ENCODE assay signal across 8 cellular contexts in genomic region chr1:26035203-26035958, GRCh38. TPM values are rescaled to one million over a fixed set of nuclear protein-coding genes. Genes with fewer than 3 reads are reported as not detected.
DNase-seq lines count a peak whose midpoint lies in the region; ATAC-seq, FAIRE-seq and TF ChIP-seq lines count a peak whose summit lies in the region.

No MANE protein-coding gene starts in this region.

- H4K20me1 ChIP-seq in H1 (replicated peaks in 1 of 2; ENCODE audit: control insufficient read depth in 1 of 2, insufficient read depth in 2 of 2, low read length in 2 of 2) = peaks cover 0 to 1% of the 10 kb centered on the region in 2 experiments

- H2BK120ac ChIP-seq in H1 (replicated peaks; ENCODE audit: low read depth, low read length) (no peak overlapping the region), mesendoderm (ENCODE audit: low read depth, low read length) (no peak overlapping the region)

- 0 out of 7 replicates have a peak overlapping the region, but pooled peaks of 1 of the 4 experiments have one; percentile 4 for H3K9ac ChIP-seq in H1 (replicated peaks in 1 of 4; ENCODE audit: extremely low read depth in 1 of 4, low read depth in 3 of 4, low read length in 3 of 4)
- peak overlapping the region; percentile 90 for H3K9ac ChIP-seq in mesendoderm (ENCODE audit: low read length)

- ATAC-seq in CD4-positive, alpha-beta T cell (ENCODE audit: poor library complexity) = peak; percentile 96
- peak; percentile 40 for ATAC-seq in GM19468 (IDR thresholded peaks at IDR 0.05; ENCODE audit: extremely low read depth, unreplicated experiment)
- ATAC-seq in activated CD8-positive, alpha-beta memory T cell treated with anti-CD3 and anti-CD28 coated beads, Interleukin-2, amount 10 ng/mL, durations not matched to agents 7 days and 5 days = peak; percentile 98

- TF ChIP-seq EP300 in H1 (IDR thresholded peaks at IDR 0.05; ENCODE audit: borderline replicate concordance in 1 of 2, low read depth in 2 of 2, low read length in 2 of 2) = no peak

- WGBS in H1 (ENCODE audit: extremely low coverage in 1 of 2, insufficient coverage in 1 of 2, insufficient read length in 1 of 2, insufficient replicate concordance in 2 of 2, low coverage in 1 of 2, low lambda C conversion rate in 2 of 2, missing lambda C conversion rate in 1 of 2), 2 experiments = 2% methylated on average over 45 of the region's 60 CpGs; no CpG with 5 or more reads in 1 of the 2 experiments
- WGBS in mesendoderm (ENCODE audit: extremely low coverage, insufficient coverage, low lambda C conversion rate) = no CpG with 5 or more reads among the region's 60 CpGs

- peak overlapping the region; percentile 94 for H3K4me3 Mint-ChIP-seq in CD4-positive, alpha-beta T cell
- H3K4me3 Mint-ChIP-seq in activated CD8-positive, alpha-beta memory T cell treated with anti-CD3 and anti-CD28 coated beads, Interleukin-2, amount 10 ng/mL, durations not matched to agents 7 days and 5 days = peak overlapping the region; percentile 89

- H2AFZ ChIP-seq in H1 (ENCODE audit: low read length) = peak overlapping the region; percentile 59; the same call in 1 of the 2 replicates

- no peak overlapping the region for H3K23ac ChIP-seq in H1 (ENCODE audit: insufficient read length)
- H3K23ac ChIP-seq in mesendoderm (ENCODE audit: low read length) = peak overlapping the region; percentile 57

- H3K14ac ChIP-seq in H1 (ENCODE audit: insufficient read length) = no peak overlapping the region

- peak; percentile 83 to 92 (median 88) for DNase-seq in CD4-positive, alpha-beta T cell
- peak; percentile 91 for DNase-seq in HT-29 (ENCODE audit: low spot score)
- DNase-seq in NOMO-1 (lab: John Stamatoyannopoulos, UW; ENCODE audit: unreplicated experiment in 2 of 2) = peak; percentile 81 to 91
- peak; percentile 96 for DNase-seq in activated CD8-positive, alpha-beta memory T cell treated with anti-CD3 and anti-CD28 coated beads, Interleukin-2, amount 10 ng/mL, durations not matched to agents 7 days and 5 days
- peak; percentile 82 to 95 for DNase-seq in H1 (ENCODE audit: low read depth in 1 of 2, low spot score in 2 of 2)
- peak; percentile 96 for DNase-seq in mesendoderm
- peak; percentile 85 for DNase-seq in stimulated activated CD8-positive, alpha-beta memory T cell treated with anti-CD3 and anti-CD28 coated beads, Interleukin-12 subunit alpha, Interleukin-12 subunit beta, amount 100 ng/mL, for 24 hours (ENCODE audit: extremely low read depth)

- peaks cover 17% of the 10 kb centered on the region for H3K4me1 Mint-ChIP-seq in CD4-positive, alpha-beta T cell (ENCODE audit: low read depth)
- H3K4me1 Mint-ChIP-seq in activated CD8-positive, alpha-beta memory T cell treated with anti-CD3 and anti-CD28 coated beads, Interleukin-2, amount 10 ng/mL, durations not matched to agents 7 days and 5 days = peaks cover 8% of the 10 kb centered on the region

- H4K8ac ChIP-seq in H1 (ENCODE audit: extremely low read depth, insufficient read depth, low read length) (peak overlapping the region; percentile 76), mesendoderm (ENCODE audit: low read depth, low read length) (no peak overlapping the region)

- H2AK5ac ChIP-seq in H1 (ENCODE audit: low read depth, low read length) (no peak overlapping the region), mesendoderm (ENCODE audit: low read length) (no peak overlapping the region)

- H3K27ac Mint-ChIP-seq in CD4-positive, alpha-beta T cell = peak overlapping the region; percentile 88
- peak overlapping the region; percentile 59 for H3K27ac Mint-ChIP-seq in activated CD8-positive, alpha-beta memory T cell treated with anti-CD3 and anti-CD28 coated beads, Interleukin-2, amount 10 ng/mL, durations not matched to agents 7 days and 5 days

- H3K56ac ChIP-seq in H1 (replicated peaks; ENCODE audit: insufficient read length, low read depth, low read length) (peak overlapping the region; percentile 59), mesendoderm (ENCODE audit: low read length) (peak overlapping the region; percentile 93)

- peak overlapping the region; percentile 98 for H3K4ac ChIP-seq in H1 (replicated peaks; ENCODE audit: insufficient read length, low read depth, low read length)
- H3K4ac ChIP-seq in mesendoderm (ENCODE audit: low read depth, low read length) = no peak overlapping the region

- H3K79me1 ChIP-seq in H1 (ENCODE audit: low read depth, low read length) (no peaks in the 10 kb centered on the region), mesendoderm (ENCODE audit: low read length) (no peaks in the 10 kb centered on the region)

- H3K27me3 Mint-ChIP-seq in CD4-positive, alpha-beta T cell = no peaks in the 10 kb centered on the region
- H3K27me3 Mint-ChIP-seq in activated CD8-positive, alpha-beta memory T cell treated with anti-CD3 and anti-CD28 coated beads, Interleukin-2, amount 10 ng/mL, durations not matched to agents 7 days and 5 days = peaks cover 15% of the 10 kb centered on the region

- peak overlapping the region; percentile 60 for H3K18ac ChIP-seq in H1 (ENCODE audit: extremely low read depth, low read length)
- peak overlapping the region; percentile 22 for H3K18ac ChIP-seq in mesendoderm (ENCODE audit: low read length)

- 0 out of 2 replicates have a peak overlapping the region, but pooled peaks have one; percentile 27 for H2BK12ac ChIP-seq in H1 (ENCODE audit: low read depth, low read length)

- no peaks in the 10 kb centered on the region for H3K27me3 ChIP-seq in CD4-positive, alpha-beta T cell (ENCODE audit: control insufficient read depth, insufficient read depth, low read length)
- peaks cover 6 to 26% (median 20%) of the 10 kb centered on the region in 4 experiments; a peak in 6 of 7 replicates for H3K27me3 ChIP-seq in H1 (replicated peaks in 1 of 4; ENCODE audit: control insufficient read depth in 3 of 4, extremely low read depth in 1 of 4, insufficient read depth in 3 of 4, low read length in 3 of 4)
- no peaks in the 10 kb centered on the region for H3K27me3 ChIP-seq in mesendoderm (ENCODE audit: insufficient read depth, low read length, poor library complexity)

- intact Hi-C loops in CD4-positive, alpha-beta T cell (cut with DNase I, micrococcal nuclease) = loop anchor here in 1 of 2 experiments (1.0 to 10.0 kb wide), 3 partner anchors 37 to 379 kb away; partner anchors contain the start of genes LIN28A, PAFAH2 and PDIK1L

- H4K91ac ChIP-seq in H1 (replicated peaks; ENCODE audit: insufficient read length, low read length) = no peak overlapping the region

- H3K9me3 ChIP-seq in CD4-positive, alpha-beta T cell (ENCODE audit: control insufficient read depth, low read length) = no peaks in the 10 kb centered on the region
- H3K9me3 ChIP-seq in H1 (ENCODE audit: insufficient read depth in 2 of 2, low read depth in 1 of 2, low read length in 1 of 2) = no peaks in the 10 kb centered on the region

- no peaks in the 10 kb centered on the region for H3K79me2 ChIP-seq in H1 (ENCODE audit: control insufficient read depth in 1 of 2, insufficient read depth in 2 of 2, low read length in 2 of 2)
- H3K79me2 ChIP-seq in mesendoderm (ENCODE audit: control insufficient read depth, insufficient read depth, low read length) = no peaks in the 10 kb centered on the region

- POLR2A ChIA-PET in CD4-positive, alpha-beta T cell (lab: Charles Lee) = interaction anchor here (1.0 to 1.6 kb wide), 5 partner anchors 10 to 199 kb away, joined by 3 to 4 read pairs (median 3); partner anchors contain the start of genes CEP85 and PAQR7
- POLR2A ChIA-PET in H1 (lab: Charles Lee; ENCODE audit: partially characterized antibody) = interaction anchor here (0.6 to 2.0 kb wide), 11 partner anchors 9 to 236 kb away, joined by 3 to 10 read pairs (median 3); partner anchors contain the start of genes CEP85, PAQR7 and SLC30A2

- peak overlapping the region; percentile 75 for H3K27ac ChIP-seq in CD4-positive, alpha-beta T cell (ENCODE audit: low read depth, low read length)
- H3K27ac ChIP-seq in H1 (ENCODE audit: low read depth, low read length) = no peak overlapping the region
- H3K27ac ChIP-seq in mesendoderm (ENCODE audit: low read depth, low read length) = peak overlapping the region; percentile 15

- H2BK20ac ChIP-seq in H1 (ENCODE audit: low read length) = no peak overlapping the region

- peaks cover 0 to 8% (median 6%) of the 10 kb centered on the region in 4 experiments; a peak in 5 of 7 replicates for H3K4me1 ChIP-seq in H1 (replicated peaks in 1 of 4; ENCODE audit: control insufficient read depth in 3 of 4, insufficient read depth in 4 of 4, low read length in 3 of 4)
- no peaks in the 10 kb centered on the region for H3K4me1 ChIP-seq in mesendoderm (ENCODE audit: control insufficient read depth, low read depth, low read length)

- H3K4me3 ChIP-seq in H1 (ENCODE audit: extremely low read depth in 1 of 4, insufficient read depth in 2 of 4, low read depth in 3 of 4, low read length in 4 of 4) (peak overlapping the region; percentile 39 to 85 (median 76)), mesendoderm (ENCODE audit: low read length) (peak overlapping the region; percentile 60)

- CTCF ChIA-PET in CD4-positive, alpha-beta T cell (lab: Charles Lee) = interaction anchor here (0.7 to 2.0 kb wide), 8 partner anchors 38 to 198 kb away, joined by 3 to 10 read pairs (median 4); partner anchors contain the start of genes CEP85, PAFAH2 and ZNF593
- CTCF ChIA-PET in activated CD8-positive, alpha-beta memory T cell treated with anti-CD3 and anti-CD28 coated beads, Interleukin-2, amount 10 ng/mL, durations not matched to agents 7 days and 5 days (lab: Charles Lee) = interaction anchor here (0.6 to 4.3 kb wide), 33 partner anchors 9 to 382 kb away, joined by 3 to 34 read pairs (median 4); partner anchors contain the start of genes C1orf232, CEP85, PAFAH2 and PAQR7
- CTCF ChIA-PET in H1 (lab: Charles Lee; ENCODE audit: partially characterized antibody) = interaction anchor here (0.6 to 6.5 kb wide), 38 partner anchors 9 to 462 kb away, joined by 3 to 56 read pairs (median 4); partner anchors contain the start of genes EXTL1, SLC30A2 and TRIM63

- no peak for FAIRE-seq in H1 (lab: Jason Lieb, UNC)

- no peak for TF ChIP-seq CTCF in CD4-positive, alpha-beta T cell (IDR thresholded peaks at IDR 0.05)
- TF ChIP-seq CTCF in H1 (IDR thresholded peaks at IDR 0.05; ENCODE audit: control extremely low read depth in 1 of 3, insufficient read depth in 1 of 3, low read depth in 1 of 3, low read length in 3 of 3) = 0 out of 4 replicates have a peak, but pooled peaks of 1 of the 3 experiments have one; percentile 4

- TF ChIP-seq POLR2A in H1 (IDR thresholded peaks at IDR 0.05; ENCODE audit: control extremely low read depth in 1 of 2, low read depth in 2 of 2, low read length in 2 of 2) = peak in 1 of 2 experiments; percentile 46; a peak in 1 of 3 replicates

- no peak overlapping the region for H2BK15ac ChIP-seq in H1 (ENCODE audit: low read length)
- H2BK15ac ChIP-seq in mesendoderm (replicated peaks; ENCODE audit: low read depth) = no peak overlapping the region

- no peak overlapping the region for H2BK5ac ChIP-seq in H1 (ENCODE audit: low read depth, low read length)
- H2BK5ac ChIP-seq in mesendoderm (ENCODE audit: low read length) = peak overlapping the region; percentile 47

- no peaks in the 10 kb centered on the region for H3K36me3 Mint-ChIP-seq in CD4-positive, alpha-beta T cell (ENCODE audit: low read depth)
- no peaks in the 10 kb centered on the region for H3K36me3 Mint-ChIP-seq in activated CD8-positive, alpha-beta memory T cell treated with anti-CD3 and anti-CD28 coated beads, Interleukin-2, amount 10 ng/mL, durations not matched to agents 7 days and 5 days

- H3K23me2 ChIP-seq in H1 (ENCODE audit: low read depth, low read length) = peaks cover 9% of the 10 kb centered on the region; the same call in 1 of the 2 replicates

- no peaks in the 10 kb centered on the region for H3K9me3 Mint-ChIP-seq in CD4-positive, alpha-beta T cell
- H3K9me3 Mint-ChIP-seq in activated CD8-positive, alpha-beta memory T cell treated with anti-CD3 and anti-CD28 coated beads, Interleukin-2, amount 10 ng/mL, durations not matched to agents 7 days and 5 days (ENCODE audit: low read depth) = no peaks in the 10 kb centered on the region

- H4K5ac ChIP-seq in H1 (ENCODE audit: insufficient read length, low read depth, low read length) (no peak overlapping the region), mesendoderm (ENCODE audit: low read length) (no peak overlapping the region)

- no peak for TF ChIP-seq RAD21 in H1 (IDR thresholded peaks at IDR 0.05 in 1 of 2, conservative IDR thresholded peaks at IDR 0.05 in 1 of 2; ENCODE audit: low read depth in 2 of 2, low read length in 2 of 2)

- H3K4me2 ChIP-seq in H1 (ENCODE audit: insufficient read depth in 1 of 2, low read depth in 2 of 2, low read length in 2 of 2) (peak overlapping the region; percentile 27 to 96), mesendoderm (ENCODE audit: low read length) (peak overlapping the region; percentile 100)

- H3K36me3 ChIP-seq in H1 (ENCODE audit: control insufficient read depth in 2 of 4, insufficient read depth in 4 of 4, low read length in 3 of 4) (no peaks in the 10 kb centered on the region), mesendoderm (ENCODE audit: control insufficient read depth, insufficient read depth, low read length) (no peaks in the 10 kb centered on the region)

RNA-seq across cellular contexts. Expression of gene SLC30A2, which starts 10.5 kb away (rescaled TPM):
- total RNA-seq in CD4-positive, alpha-beta T cell = not detected
- 0.51 and 0.99 TPM in 2 replicates for total RNA-seq in HT-29 (2014; rRNA removed; shearing (Covaris generic))
- not detected for total RNA-seq in activated CD8-positive, alpha-beta memory T cell treated with anti-CD3 and anti-CD28 coated beads, Interleukin-2, amount 10 ng/mL, durations not matched to agents 7 days and 5 days
- 0.19 TPM in 1 of 2 replicates, not detected in the other for total RNA-seq in H1 (2021; fragmentation: NEBNext Ultra II Directional; extraction: Animal tissue kit (Norgen Biotek cat#: 25700))
- 0.76 and 0.78 TPM in 2 replicates for polyA plus RNA-seq in H1 (2011; rRNA removed)
- 0.58 TPM for polyA plus RNA-seq in H1 (2011; cell fraction: cytosol; rRNA removed)
- polyA plus RNA-seq in H1 (2011; cell fraction: nucleus; rRNA removed) = 0.57 TPM
- 0.07 to 0.81 TPM (median 0.43 TPM) in 4 replicates for polyA plus RNA-seq in H1 (2012, experiment 1 of 2)
- not detected for polyA plus RNA-seq in H1 (2012, experiment 2 of 2)
- 0.06 TPM for polyA plus RNA-seq in H1 (2013, experiment 1 of 2)
- polyA plus RNA-seq in H1 (2013, experiment 2 of 2) = 0.09 TPM
- 0.88 TPM in 2 replicates for polyA minus RNA-seq in H1 (2011; rRNA and poly(A)+ RNA removed)
- polyA minus RNA-seq in H1 (2011; cell fraction: cytosol; rRNA and poly(A)+ RNA removed) = not detected
- 0.20 TPM for polyA minus RNA-seq in H1 (2011; cell fraction: nucleus; rRNA and poly(A)+ RNA removed)
- polyA plus RNA-seq in mesendoderm (2013, experiment 1 of 2) = 0.35 TPM
- 0.41 TPM for polyA plus RNA-seq in mesendoderm (2013, experiment 2 of 2)

RNA-seq across cellular contexts. Expression of gene EXTL1, which starts 13.8 kb away (rescaled TPM):
- not detected for total RNA-seq in CD4-positive, alpha-beta T cell
- not detected in 2 replicates for total RNA-seq in HT-29 (2014; rRNA removed; shearing (Covaris generic))
- not detected for total RNA-seq in activated CD8-positive, alpha-beta memory T cell treated with anti-CD3 and anti-CD28 coated beads, Interleukin-2, amount 10 ng/mL, durations not matched to agents 7 days and 5 days
- 1.2 and 1.3 TPM in 2 replicates for total RNA-seq in H1 (2021; fragmentation: NEBNext Ultra II Directional; extraction: Animal tissue kit (Norgen Biotek cat#: 25700))
- polyA plus RNA-seq in H1 (2011; rRNA removed) = 0.89 and 2.0 TPM in 2 replicates
- polyA plus RNA-seq in H1 (2011; cell fraction: cytosol; rRNA removed) = 1.2 TPM
- 3.4 TPM for polyA plus RNA-seq in H1 (2011; cell fraction: nucleus; rRNA removed)
- polyA plus RNA-seq in H1 (2012, experiment 1 of 2) = 0.34 to 0.88 TPM (median 0.71 TPM) in 4 replicates
- 0.60 TPM for polyA plus RNA-seq in H1 (2012, experiment 2 of 2)
- polyA plus RNA-seq in H1 (2013, experiment 1 of 2) = 0.41 TPM
- 0.33 TPM for polyA plus RNA-seq in H1 (2013, experiment 2 of 2)
- polyA minus RNA-seq in H1 (2011; rRNA and poly(A)+ RNA removed) = 2.3 and 2.8 TPM in 2 replicates
- not detected for polyA minus RNA-seq in H1 (2011; cell fraction: cytosol; rRNA and poly(A)+ RNA removed)
- 6.6 TPM for polyA minus RNA-seq in H1 (2011; cell fraction: nucleus; rRNA and poly(A)+ RNA removed)
- polyA plus RNA-seq in mesendoderm (2013, experiment 1 of 2) = 0.21 TPM
- polyA plus RNA-seq in mesendoderm (2013, experiment 2 of 2) = 0.17 TPM

RNA-seq across cellular contexts. Expression of gene TRIM63, which starts 32.0 kb away (rescaled TPM):
- total RNA-seq in CD4-positive, alpha-beta T cell = not detected
- 0.05 and 0.10 TPM in 2 replicates for total RNA-seq in HT-29 (2014; rRNA removed; shearing (Covaris generic))
- total RNA-seq in activated CD8-positive, alpha-beta memory T cell treated with anti-CD3 and anti-CD28 coated beads, Interleukin-2, amount 10 ng/mL, durations not matched to agents 7 days and 5 days = not detected
- not detected in 2 replicates for total RNA-seq in H1 (2021; fragmentation: NEBNext Ultra II Directional; extraction: Animal tissue kit (Norgen Biotek cat#: 25700))
- polyA plus RNA-seq in H1 (2011; rRNA removed) = not detected in 2 replicates
- not detected for polyA plus RNA-seq in H1 (2011; cell fraction: cytosol; rRNA removed)
- not detected for polyA plus RNA-seq in H1 (2011; cell fraction: nucleus; rRNA removed)
- not detected in 4 replicates for polyA plus RNA-seq in H1 (2012, experiment 1 of 2)
- polyA plus RNA-seq in H1 (2012, experiment 2 of 2) = not detected
- polyA plus RNA-seq in H1 (2013, experiment 1 of 2) = not detected
- polyA plus RNA-seq in H1 (2013, experiment 2 of 2) = 0.04 TPM
- not detected in 2 replicates for polyA minus RNA-seq in H1 (2011; rRNA and poly(A)+ RNA removed)
- not detected for polyA minus RNA-seq in H1 (2011; cell fraction: cytosol; rRNA and poly(A)+ RNA removed)
- not detected for polyA minus RNA-seq in H1 (2011; cell fraction: nucleus; rRNA and poly(A)+ RNA removed)
- not detected for polyA plus RNA-seq in mesendoderm (2013, experiment 1 of 2)
- polyA plus RNA-seq in mesendoderm (2013, experiment 2 of 2) = 0.03 TPM

RNA-seq across cellular contexts. Expression of gene PAFAH2, which starts 37.5 kb away (rescaled TPM):
- 1 to 10 TPM; 7.9 to 8.1 TPM for total RNA-seq in CD4-positive, alpha-beta T cell
- total RNA-seq in HT-29 (2014; rRNA removed; shearing (Covaris generic)) = 7.6 and 13.0 TPM in 2 replicates
- 1 to 10 TPM; 9.0 to 9.2 TPM for total RNA-seq in activated CD8-positive, alpha-beta memory T cell treated with anti-CD3 and anti-CD28 coated beads, Interleukin-2, amount 10 ng/mL, durations not matched to agents 7 days and 5 days
- total RNA-seq in H1 (2021; fragmentation: NEBNext Ultra II Directional; extraction: Animal tissue kit (Norgen Biotek cat#: 25700)) = 7.6 and 9.3 TPM in 2 replicates
- polyA plus RNA-seq in H1 (2011; rRNA removed) = 7.7 and 15.6 TPM in 2 replicates
- 11.2 TPM for polyA plus RNA-seq in H1 (2011; cell fraction: cytosol; rRNA removed)
- 7.6 TPM for polyA plus RNA-seq in H1 (2011; cell fraction: nucleus; rRNA removed)
- polyA plus RNA-seq in H1 (2012, experiment 1 of 2) = 7.8 to 9.2 TPM (median 8.0 TPM) in 4 replicates
- polyA plus RNA-seq in H1 (2012, experiment 2 of 2) = 5.3 TPM
- polyA plus RNA-seq in H1 (2013, experiment 1 of 2) = 4.8 TPM
- 4.5 TPM for polyA plus RNA-seq in H1 (2013, experiment 2 of 2)
- polyA minus RNA-seq in H1 (2011; rRNA and poly(A)+ RNA removed) = 12.3 TPM in 2 replicates
- polyA minus RNA-seq in H1 (2011; cell fraction: cytosol; rRNA and poly(A)+ RNA removed) = 7.9 TPM
- polyA minus RNA-seq in H1 (2011; cell fraction: nucleus; rRNA and poly(A)+ RNA removed) = 4.5 TPM
- 4.6 TPM for polyA plus RNA-seq in mesendoderm (2013, experiment 1 of 2)
- polyA plus RNA-seq in mesendoderm (2013, experiment 2 of 2) = 4.5 TPM

Comparison
In these comparisons a context has a peak if more than half of its experiments do, and no peak if none do; other contexts are left out.
1. ATAC-seq: peak in every context shown above with its lines; median percentile 98 in activated CD8-positive, alpha-beta memory T cell treated with anti-CD3 and anti-CD28 coated beads, Interleukin-2, amount 10 ng/mL, durations not matched to agents 7 days and 5 days; 96 in CD4-positive, alpha-beta T cell; 40 in GM19468.